ENCODE assay signal across 24 cellular contexts in the genomic region with DNA sequence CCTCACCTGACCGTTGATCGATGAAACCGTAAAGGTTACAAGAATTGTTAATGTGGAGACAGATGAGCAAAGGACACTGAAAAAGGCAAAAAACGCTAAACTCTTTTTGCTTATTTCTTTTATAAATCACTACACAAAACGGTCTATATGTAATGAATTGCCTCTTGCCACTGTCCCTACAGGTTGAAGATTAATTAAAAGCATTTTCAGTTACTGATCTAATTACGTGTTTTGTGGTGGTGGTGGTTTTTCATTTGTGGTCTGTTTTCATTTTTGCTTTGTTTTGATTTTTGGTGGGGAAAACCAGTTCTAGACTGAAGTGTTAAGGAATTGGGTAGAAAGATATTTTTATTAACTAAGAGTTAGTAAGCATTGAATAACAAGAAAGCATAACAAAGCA.
A peak's percentile ranks its signal among the peaks of the same experiment; 100 is the strongest.
DNase-seq lines count a peak whose midpoint lies in the region; ATAC-seq, FAIRE-seq and TF ChIP-seq lines count a peak whose summit lies in the region.
"Had no signal": no experiment of that assay in that cellular context is flagged by ENCODE, and none has a peak within 500 bp of the region (broad histone marks: within the 10 kb centered on the region; RNA-seq: fewer than 3 reads in every experiment).

No MANE protein-coding gene starts in this region.

- no peak for TF ChIP-seq RAD21 in GM12878 (IDR thresholded peaks at IDR 0.05; ENCODE audit: insufficient read depth, low read depth, low read length)

- H3K18ac ChIP-seq in trophoblast cell (ENCODE audit: low read length): no peak overlapping the region

- no peak overlapping the region for H2BK5ac ChIP-seq in trophoblast cell (ENCODE audit: low read depth, low read length, poor library complexity)

- H3K4me2 ChIP-seq in KMS-11 (peak overlapping the region; percentile 69), GM12878 (ENCODE audit: control insufficient read depth, insufficient read depth) (no peak overlapping the region), trophoblast cell (ENCODE audit: low read length) (no peak overlapping the region), hepatocyte (no peak overlapping the region)
- H3K4me2 ChIP-seq: BLaER1 had no signal

- in situ Hi-C loops in GM12878 (cut with MboI): no loop called here

- H3K27ac ChIP-seq in KMS-11 (peak overlapping the region; percentile 84), GM12878 (ENCODE audit: control insufficient read depth, insufficient read depth) (no peak overlapping the region), trophoblast cell (ENCODE audit: low read depth, low read length) (no peak overlapping the region), hepatocyte (no peak overlapping the region)
- H3K27ac ChIP-seq: BLaER1 had no signal

- H3K4me1 ChIP-seq in KMS-11 (ENCODE audit: low read depth, poor library complexity, severe bottlenecking) (peaks cover 42% of the 10 kb centered on the region), GM12878 (ENCODE audit: control insufficient read depth, insufficient read depth, low read length) (no peaks in the 10 kb centered on the region), trophoblast cell (ENCODE audit: control insufficient read depth in 1 of 2, insufficient read depth in 2 of 2, low read length in 2 of 2) (peaks cover 0 to 2% of the 10 kb centered on the region in 2 experiments), hepatocyte (ENCODE audit: insufficient read depth) (no peaks in the 10 kb centered on the region)
- H3K4me1 ChIP-seq: BE2C, BLaER1 had no signal

- no peak overlapping the region for H2BK120ac ChIP-seq in trophoblast cell (ENCODE audit: insufficient read depth, low read length, poor library complexity)

- peak overlapping the region; percentile 49 for H3K9ac ChIP-seq in KMS-11
- H3K9ac ChIP-seq in GM12878 (ENCODE audit: control insufficient read depth, insufficient read depth, low read length): no peak overlapping the region
- no peak overlapping the region for H3K9ac ChIP-seq in trophoblast cell (ENCODE audit: low read length)
- H3K9ac ChIP-seq: BLaER1 had no signal

- TF ChIP-seq POLR2A in GM12878 (IDR thresholded peaks at IDR 0.05; ENCODE audit: low read depth, low read length): no peak

- H3K23ac ChIP-seq in trophoblast cell (ENCODE audit: low read length): peak overlapping the region; percentile 3

- no peak for TF ChIP-seq EP300 in GM12878 (IDR thresholded peaks at IDR 0.05; ENCODE audit: borderline replicate concordance in 1 of 2, control insufficient read depth in 1 of 2, low read depth in 2 of 2, low read length in 2 of 2)

- ATAC-seq in GM12878: peak; percentile 60
- no peak for ATAC-seq in GM19023 (IDR thresholded peaks at IDR 0.05; ENCODE audit: unreplicated experiment)
- ATAC-seq in HG02678 (IDR thresholded peaks at IDR 0.05; ENCODE audit: unreplicated experiment): no peak

- H4K8ac ChIP-seq in trophoblast cell (ENCODE audit: low read depth, low read length): no peak overlapping the region

- no peak overlapping the region for H4K91ac ChIP-seq in trophoblast cell (ENCODE audit: low read depth, low read length)

- no peak overlapping the region for H2BK12ac ChIP-seq in trophoblast cell (ENCODE audit: low read length)

- intact Hi-C loops in GM12878 (cut with micrococcal nuclease; ENCODE audit: unreplicated experiment): no loop called here

- no peak for DNase-seq in GM12878 (ENCODE audit: low read depth, low spot score)
- no peak for DNase-seq in trophoblast cell
- no peak for DNase-seq in hepatocyte (ENCODE audit: low spot score)
- DNase-seq: 8988T; ACHN; BE2C; C1 segment of cervical spinal cord; CD4-positive, alpha-beta memory T cell; CD4-positive, CD25-positive, alpha-beta regulatory T cell; CD8-positive, alpha-beta memory T cell; COR-L47; DMS 273 treated with DMSO at 0.1 percent for 48 hours; DMS153; DMS53; DMS79; DND-41; EL; GDM1 had no signal

- H3K14ac ChIP-seq in trophoblast cell (ENCODE audit: low read length): no peak overlapping the region

- TF ChIP-seq CTCF in KMS-11 (conservative IDR thresholded peaks at IDR 0.05; ENCODE audit: low read depth, low read length) (no peak), GM12878 (IDR thresholded peaks at IDR 0.05 in 2 of 3, conservative IDR thresholded peaks at IDR 0.05 in 1 of 3; ENCODE audit: control insufficient read depth in 2 of 3, extremely low read depth in 1 of 3, insufficient read depth in 1 of 3, low read depth in 3 of 3, low read length in 3 of 3) (no peak), hepatocyte (IDR thresholded peaks at IDR 0.05; ENCODE audit: poor library complexity) (no peak)

- H2AK5ac ChIP-seq in trophoblast cell (ENCODE audit: low read length): no peak overlapping the region

- H3K9me3 ChIP-seq in GM12878 (replicated peaks; ENCODE audit: control insufficient read depth, insufficient read depth, low read length) (no peaks in the 10 kb centered on the region), trophoblast cell (ENCODE audit: insufficient read depth, low read depth, low read length) (no peaks in the 10 kb centered on the region), hepatocyte (ENCODE audit: low read depth) (no peaks in the 10 kb centered on the region)
- H3K9me3 ChIP-seq: BE2C, BLaER1 had no signal

- CTCF ChIA-PET in GM12878 (lab: Yijun Ruan, JAX): no interaction called here

- BruUV-seq in GM12878 (replicated peaks; lab: Mats Ljungman, UMichigan): no TSS peak

- H4K20me1 ChIP-seq in KMS-11 (ENCODE audit: insufficient read depth) (no peaks in the 10 kb centered on the region), GM12878 (ENCODE audit: control insufficient read depth, insufficient read depth) (no peaks in the 10 kb centered on the region), hepatocyte (ENCODE audit: insufficient read depth, poor library complexity, severe bottlenecking) (no peaks in the 10 kb centered on the region)
- H4K20me1 ChIP-seq: BLaER1 had no signal

- H3K9me2 ChIP-seq in hepatocyte (replicated peaks; ENCODE audit: insufficient read depth): no peaks in the 10 kb centered on the region

- H2AFZ ChIP-seq in KMS-11 (ENCODE audit: low read depth) (peak overlapping the region; percentile 19; the same call in 1 of the 2 replicates), GM12878 (ENCODE audit: control insufficient read depth, low read depth, low read length) (no peak overlapping the region), trophoblast cell (ENCODE audit: insufficient read depth, low read length, poor library complexity) (no peak overlapping the region), hepatocyte (no peak overlapping the region)

- RAD21 ChIA-PET in GM12878 (lab: Charles Lee; ENCODE audit: unreplicated experiment): no interaction called here

- H3K4ac ChIP-seq in trophoblast cell (ENCODE audit: low read depth, low read length): no peak overlapping the region

- H3K27me3 ChIP-seq in KMS-11 (ENCODE audit: insufficient read depth, low read depth): no peaks in the 10 kb centered on the region
- H3K27me3 ChIP-seq in GM12878 (replicated peaks in 1 of 2; ENCODE audit: control insufficient read depth in 2 of 2, insufficient read depth in 2 of 2, low read length in 1 of 2): no peaks in the 10 kb centered on the region
- no peaks in the 10 kb centered on the region for H3K27me3 ChIP-seq in trophoblast cell (ENCODE audit: insufficient read depth, low read length)
- no peaks in the 10 kb centered on the region for H3K27me3 ChIP-seq in hepatocyte
- H3K27me3 ChIP-seq: BE2C, BLaER1 had no signal

- H4K12ac ChIP-seq in trophoblast cell (ENCODE audit: low read depth, low read length): no peak overlapping the region

- POLR2A ChIA-PET in GM12878 (lab: Charles Lee): no interaction called here

- SMC1A ChIA-PET in GM12878 (lab: Charles Lee; ENCODE audit: uncharacterized antibody, unreplicated experiment): interaction anchor here (0.5 to 1.3 kb wide), 2 partner anchors 10 to 495 kb away, joined by 3 read pairs; no protein-coding TSS in a partner anchor

- WGBS in GM12878 (ENCODE audit: insufficient coverage, insufficient replicate concordance, low lambda C conversion rate, missing lambda C conversion rate): 38% methylated on average over 6 of the region's 6 CpGs
- no CpG with 5 or more reads among the region's 6 CpGs for WGBS in trophoblast cell (ENCODE audit: extremely low coverage, insufficient coverage, insufficient read length)
- WGBS in hepatocyte (ENCODE audit: low lambda C conversion rate, missing lambda C conversion rate): 89% methylated on average over 6 of the region's 6 CpGs

- no peak for FAIRE-seq in GM12878 (lab: Jason Lieb, UNC)
- FAIRE-seq: A204.1, GM12891 had no signal

- no peaks in the 10 kb centered on the region for H3K36me3 ChIP-seq in KMS-11 (ENCODE audit: insufficient read depth)
- no peaks in the 10 kb centered on the region for H3K36me3 ChIP-seq in GM12878 (ENCODE audit: control insufficient read depth in 2 of 2, insufficient read depth in 2 of 2, low read length in 1 of 2)
- no peaks in the 10 kb centered on the region for H3K36me3 ChIP-seq in trophoblast cell (ENCODE audit: control insufficient read depth in 1 of 2, insufficient read depth in 2 of 2, low read length in 2 of 2)
- H3K36me3 ChIP-seq in hepatocyte (replicated peaks; ENCODE audit: insufficient read depth, low read depth): no peaks in the 10 kb centered on the region
- H3K36me3 ChIP-seq: BE2C, BLaER1 had no signal

- H3K79me1 ChIP-seq in trophoblast cell (ENCODE audit: low read length): peaks cover 2% of the 10 kb centered on the region

- no peak overlapping the region for H3K4me3 ChIP-seq in KMS-11 (IDR thresholded peaks at IDR 0.05; ENCODE audit: insufficient read depth, low read depth, low read length)
- no peak overlapping the region for H3K4me3 ChIP-seq in GM12878
- no peak overlapping the region for H3K4me3 ChIP-seq in trophoblast cell (ENCODE audit: low read depth, low read length)
- no peak overlapping the region for H3K4me3 ChIP-seq in hepatocyte
- H3K4me3 ChIP-seq: BLaER1 had no signal

- H3K79me2 ChIP-seq in KMS-11 (ENCODE audit: insufficient read depth, low read depth): no peaks in the 10 kb centered on the region
- H3K79me2 ChIP-seq in GM12878 (ENCODE audit: control insufficient read depth, insufficient read depth, low read length): no peaks in the 10 kb centered on the region
- no peaks in the 10 kb centered on the region for H3K79me2 ChIP-seq in trophoblast cell (ENCODE audit: control insufficient read depth, insufficient read depth, low read length, poor library complexity)
- H3K79me2 ChIP-seq in hepatocyte: no peaks in the 10 kb centered on the region

TF ChIP-seq in GM12878, 131 proteins besides CTCF, POLR2A, EP300 and RAD21:
- TF ChIP-seq JUNB (IDR thresholded peaks at IDR 0.05): no peak
- TF ChIP-seq BACH1 (IDR thresholded peaks at IDR 0.05; ENCODE audit: borderline replicate concordance): no peak
- TF ChIP-seq ESRRA (IDR thresholded peaks at IDR 0.05; ENCODE audit: low read length): no peak
- TF ChIP-seq MTA2 (IDR thresholded peaks at IDR 0.05; ENCODE audit: low read depth): peak; percentile 57
- TF ChIP-seq IKZF2 (IDR thresholded peaks at IDR 0.05): 0 out of 4 replicates have a peak, but pooled peaks of 1 of the 2 experiments have one; percentile 16
